12 cellular contexts compared by ENCODE assay signal in the genomic region with DNA sequence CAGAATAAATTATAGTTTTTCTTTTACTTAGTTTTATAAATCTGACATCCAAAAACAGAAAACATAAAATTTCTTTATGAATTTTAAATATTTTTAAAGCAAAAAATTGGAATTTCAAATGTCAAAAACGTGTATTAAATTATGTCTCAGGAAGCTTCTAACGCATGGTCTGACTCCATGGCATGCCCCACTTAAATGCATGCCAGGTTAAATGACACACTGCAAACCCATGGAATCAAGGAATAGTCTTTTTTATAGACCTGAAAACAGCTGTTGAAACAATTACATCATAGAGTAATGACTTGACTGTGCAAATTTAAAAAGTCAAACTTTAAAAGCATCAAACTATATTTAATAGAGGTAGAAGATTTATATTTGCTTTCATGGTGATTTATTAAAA.
DNase-seq lines count a peak whose midpoint lies in the region; ATAC-seq and TF ChIP-seq lines count a peak whose summit lies in the region.
"Had no signal": no experiment of that assay in that cellular context is flagged by ENCODE, and none has a peak within 500 bp of the region (broad histone marks: within the 10 kb centered on the region; RNA-seq: fewer than 3 reads in every experiment).

No MANE protein-coding gene starts in this region.

- ATAC-seq in thoracic aorta (ENCODE audit: insufficient number of reproducible peaks, low FRiP score, low read depth) (no peak), left lung (no peak), HG02870 (IDR thresholded peaks at IDR 0.05; ENCODE audit: unreplicated experiment) (no peak)
- ATAC-seq: CD8-positive, alpha-beta T cell; GM23338 had no signal

- H3K4me1 ChIP-seq in thoracic aorta (ENCODE audit: control insufficient read depth in 1 of 2, low read depth in 2 of 2) (peaks cover 8 to 27% of the 10 kb centered on the region in 2 donors), left lung (no peaks in the 10 kb centered on the region)

- intact Hi-C loops in left lung (cut with DNase I), result no loop called here

- TF ChIP-seq CTCF in thoracic aorta (IDR thresholded peaks at IDR 0.05) (no peak), left lung (IDR thresholded peaks at IDR 0.05) (no peak), GM10266 (IDR thresholded peaks at IDR 0.05; ENCODE audit: control insufficient read depth, insufficient read depth, low read depth, missing control alignments) (no peak)

- DNase-seq in LHCN-M2 (ENCODE audit: low read depth) (peak; percentile 50), SHP77 (lab: John Stamatoyannopoulos, UW) (peak; percentile 23 to 37), myocyte (ENCODE audit: low read depth) (peak; percentile 27), thoracic aorta (ENCODE audit: low spot score) (no peak), left lung (no peak), GM10266 (ENCODE audit: extremely low spot score) (no peak)
- DNase-seq: CD8-positive, alpha-beta T cell; DND-41; GDM1; H7 had no signal

- no peaks in the 10 kb centered on the region for H3K27me3 ChIP-seq in thoracic aorta (replicated peaks; ENCODE audit: insufficient read depth)
- H3K27me3 ChIP-seq in left lung, result no peaks in the 10 kb centered on the region

- H3K9me3 ChIP-seq in thoracic aorta, result no peaks in the 10 kb centered on the region
- H3K9me3 ChIP-seq in left lung, result no peaks in the 10 kb centered on the region

- no peaks in the 10 kb centered on the region for H3K36me3 ChIP-seq in thoracic aorta
- H3K36me3 ChIP-seq in left lung, result no peaks in the 10 kb centered on the region

- H3K4me3 ChIP-seq in thoracic aorta, result no peak overlapping the region
- H3K4me3 ChIP-seq in left lung, result no peak overlapping the region
- H3K4me3 ChIP-seq: GM23338 had no signal

- H3K27ac ChIP-seq in thoracic aorta, result peak overlapping the region; percentile 61 to 62
- no peak overlapping the region for H3K27ac ChIP-seq in left lung

Comparison
In these comparisons a context has a peak if more than half of its experiments do, and no peak if none do; other contexts are left out.
1. DNase-seq: peak in LHCN-M2 (single experiment), SHP77 (2 of 2) and myocyte (single experiment); none in thoracic aorta (single experiment), left lung (0 of 2) and GM10266 (single experiment).
2. H3K27ac ChIP-seq: peak in thoracic aorta (2 of 2); none in left lung (0 of 2).